ENCODE assay signal across 8 cellular contexts in the genomic region with DNA sequence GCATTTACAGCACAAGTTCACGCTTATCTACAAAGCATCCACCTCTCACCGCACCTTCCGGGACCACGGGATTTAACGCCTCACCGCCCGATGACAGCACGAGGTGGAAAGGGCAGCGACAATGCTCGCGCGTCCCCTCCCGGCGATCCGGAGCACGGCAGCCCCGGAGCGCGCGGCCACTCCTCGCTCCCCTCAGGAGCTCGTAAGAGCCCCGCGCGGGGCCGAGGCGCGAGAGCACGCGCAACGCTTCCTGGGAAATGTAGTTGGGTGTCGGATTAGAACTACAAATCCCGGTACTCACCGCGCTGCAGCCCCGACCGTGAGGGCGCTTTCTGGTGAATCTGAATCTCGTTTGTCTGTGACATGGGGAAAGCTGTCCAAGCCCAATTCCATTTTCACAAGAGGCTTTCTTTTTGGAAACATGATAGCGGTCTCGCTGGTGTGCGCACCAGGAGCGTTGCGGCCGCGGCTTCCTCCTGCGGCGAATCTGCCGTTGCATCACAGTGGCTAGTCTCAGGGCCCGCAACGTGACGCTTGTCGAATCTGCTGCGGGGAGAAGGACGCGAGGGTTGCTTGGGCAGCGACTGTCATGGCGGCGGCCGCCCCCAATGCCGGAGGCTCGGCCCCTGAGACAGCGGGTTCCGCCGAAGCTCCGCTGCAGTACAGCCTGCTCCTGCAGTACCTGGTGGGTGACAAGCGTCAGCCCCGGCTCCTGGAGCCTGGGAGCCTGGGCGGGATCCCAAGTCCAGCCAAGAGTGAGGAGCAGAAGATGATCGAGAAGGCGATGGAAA. TPM values are rescaled to one million over a fixed set of nuclear protein-coding genes. Genes with fewer than 3 reads are reported as not detected.
DNase-seq lines count a peak whose midpoint lies in the region; ATAC-seq and TF ChIP-seq lines count a peak whose summit lies in the region.

A gene (plus strand): TSS at position 576 of the 791 bp plus-strand sequence. CDS start 14 bp downstream, at position 590.

- DNase-seq in GM12864 (ENCODE audit: low read depth) (peak; percentile 92), NCI-H1092 treated with DMSO at 0.1 percent for 48 hours (lab: John Stamatoyannopoulos, UW) (peak; percentile 93), SKM-1 (lab: John Stamatoyannopoulos, UW; ENCODE audit: unreplicated experiment) (peak; percentile 68), glomerular visceral epithelial cell (ENCODE audit: extremely low spot score) (peak; percentile 98), osteoblast (ENCODE audit: insufficient read length, low spot score, missing footprints) (peak; percentile 98)
- peak; percentile 92 to 95 for DNase-seq in activated naive CD4-positive, alpha-beta T cell treated with anti-CD3 and anti-CD28 coated beads, Interleukin-2, amount 50 U/mL, for 72 hours (ENCODE audit: low spot score in 2 of 2)

- H3K4me2 ChIP-seq in osteoblast (ENCODE audit: insufficient read depth, low read length), result peak within 1 kb of the TSS; percentile 83

- TF ChIP-seq CTCF in GM12864 (IDR thresholded peaks at IDR 0.05; ENCODE audit: low read depth, low read length, missing control alignments) (peak; percentile 81), osteoblast (IDR thresholded peaks at IDR 0.05; ENCODE audit: extremely low read depth, low read depth, low read length) (peak; percentile 84)

- H3K4me1 ChIP-seq in osteoblast (ENCODE audit: insufficient read depth, low read length) (peaks cover 26% of the 10 kb centered on the region), thymus (ENCODE audit: control insufficient read depth, insufficient read depth, low read length) (peaks cover 4% of the 10 kb centered on the region)

- H3K9me3 ChIP-seq in osteoblast (ENCODE audit: low read depth, low read length) (no peaks in the 10 kb centered on the region), thymus (ENCODE audit: control insufficient read depth) (peaks cover 3% of the 10 kb centered on the region)

- H3K27ac ChIP-seq in osteoblast (ENCODE audit: low read depth, low read length) (peak within 1 kb of the TSS; percentile 96), thymus (ENCODE audit: low read depth) (peak within 1 kb of the TSS; percentile 86)

- H3K27ac Mint-ChIP-seq in activated naive CD4-positive, alpha-beta T cell treated with anti-CD3 and anti-CD28 coated beads, Interleukin-2, amount 50 U/mL, for 72 hours, result peak within 1 kb of the TSS; percentile 96 to 97

- peaks cover 29% of the 10 kb centered on the region for H3K36me3 ChIP-seq in osteoblast (ENCODE audit: insufficient read depth, low read length)
- peaks cover 23% of the 10 kb centered on the region for H3K36me3 ChIP-seq in thymus (ENCODE audit: control insufficient read depth, insufficient read depth)

- peaks cover 17% of the 10 kb centered on the region in 2 donors for H3K9me3 Mint-ChIP-seq in activated naive CD4-positive, alpha-beta T cell treated with anti-CD3 and anti-CD28 coated beads, Interleukin-2, amount 50 U/mL, for 72 hours

- peak within 1 kb of the TSS; percentile 98 for H2AFZ ChIP-seq in osteoblast (ENCODE audit: low read length)

- peak within 1 kb of the TSS; percentile 64 for H3K4me3 ChIP-seq in GM12864 (ENCODE audit: low read depth, low read length)
- peak within 1 kb of the TSS; percentile 99 for H3K4me3 ChIP-seq in osteoblast (ENCODE audit: insufficient read depth, low read length)
- H3K4me3 ChIP-seq in thymus (ENCODE audit: low read length), result peak within 1 kb of the TSS; percentile 65

- WGBS in thymus, result under 1% methylated on average over 71 of the region's 71 CpGs

- H3K27me3 ChIP-seq in osteoblast (ENCODE audit: insufficient read depth, low read length) (no peaks in the 10 kb centered on the region), thymus (ENCODE audit: control insufficient read depth, insufficient read depth) (no peaks in the 10 kb centered on the region)

- peaks cover 30% of the 10 kb centered on the region for H4K20me1 ChIP-seq in osteoblast (ENCODE audit: insufficient read depth, low read length)

- peaks cover 26% of the 10 kb centered on the region for H3K79me2 ChIP-seq in osteoblast (ENCODE audit: insufficient read depth, low read length)

- H3K36me3 Mint-ChIP-seq in activated naive CD4-positive, alpha-beta T cell treated with anti-CD3 and anti-CD28 coated beads, Interleukin-2, amount 50 U/mL, for 72 hours, result peaks cover 6 to 22% of the 10 kb centered on the region in 2 donors

- ATAC-seq in HG02623 (IDR thresholded peaks at IDR 0.05; ENCODE audit: unreplicated experiment), result peak; percentile 88
- ATAC-seq in activated naive CD4-positive, alpha-beta T cell treated with anti-CD3 and anti-CD28 coated beads, Interleukin-2, amount 50 U/mL, for 72 hours, result peak; percentile 92 to 97

RNA-seq across cellular contexts. Expression of the gene that starts here (rescaled TPM):
- total RNA-seq in activated naive CD4-positive, alpha-beta T cell treated with anti-CD3 and anti-CD28 coated beads, Interleukin-2, amount 50 U/mL, for 72 hours, result 10 to 100 TPM in 1 of 2 donors, 1 to 10 TPM in 1; 2.4 to 10.0 TPM
- 10.5 and 10.6 TPM in 2 replicates for total RNA-seq in osteoblast
- polyA plus RNA-seq in thymus, result 7.1 TPM

Comparison
In these comparisons a context has a peak if more than half of its experiments do, and no peak if none do; other contexts are left out.
1. Peak in every context shown above with its lines: DNase-seq, ATAC-seq, H3K4me3 ChIP-seq and H3K27ac ChIP-seq.